In the genomic region with DNA sequence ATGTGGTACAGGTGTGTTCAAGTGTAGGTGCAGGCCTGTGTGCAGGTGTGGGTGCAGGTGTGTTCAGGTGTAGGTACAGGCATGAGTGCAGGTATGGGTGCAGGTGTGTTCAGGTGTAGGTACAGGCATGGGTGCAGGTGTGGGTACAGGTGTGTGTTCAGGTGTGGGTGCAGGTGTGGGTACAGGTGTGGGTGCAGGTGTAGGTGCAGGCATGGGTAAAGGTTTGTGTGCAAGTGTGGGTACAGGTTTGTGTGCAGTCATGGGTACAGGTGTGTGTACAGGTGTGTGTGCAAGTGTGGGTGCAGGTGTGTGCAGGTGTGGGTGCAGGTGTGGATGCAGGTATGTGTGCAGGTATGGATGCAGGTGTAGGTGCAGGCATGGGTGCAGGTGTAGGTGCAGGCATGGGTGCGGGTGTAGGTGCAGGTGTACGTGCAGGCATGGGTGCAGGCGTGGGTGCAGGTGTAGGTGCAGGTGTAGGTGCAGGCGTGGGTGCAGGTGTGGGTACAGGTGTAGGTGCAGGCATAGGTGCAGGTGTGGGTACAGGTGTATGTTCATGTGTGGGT, we compare ENCODE assay signal across 20 cellular contexts.
A peak's percentile ranks its signal among the peaks of the same experiment; 100 is the strongest.
DNase-seq lines count a peak whose midpoint lies in the region; ATAC-seq and TF ChIP-seq lines count a peak whose summit lies in the region.
"Had no signal": no experiment of that assay in that cellular context is flagged by ENCODE, and none has a peak within 500 bp of the region (broad histone marks: within the 10 kb centered on the region; RNA-seq: fewer than 3 reads in every experiment).

No MANE protein-coding gene starts in this region.

- DNase-seq in EH (ENCODE audit: low read depth): peak; percentile 13
- DNase-seq in T-helper 17 cell: no peak
- no peak for DNase-seq in glutamatergic neuron
- DNase-seq in stimulated activated naive B cell treated with anti-CD40 and anti-IgM and Interleukin-4, amounts not matched to agents 10 μg/mL and 1 μg/mL and 100 μg/mL, for 72 hours: no peak
- no peak for DNase-seq in effector CD4-positive, alpha-beta T cell
- no peak for DNase-seq in kidney glomerular epithelial cell (lab: John Stamatoyannopoulos, UW)
- DNase-seq in GM13976 (ENCODE audit: low spot score): no peak
- DNase-seq: ACHN; CD8-positive, alpha-beta T cell; DMS53; H7; KBM-7; NCI-H1694 treated with DMSO at 0.1 percent for 48 hours; NCI-H2107; NCI-H2227 treated with DMSO at 0.1 percent for 48 hours; NCI-H524 treated with DMSO at 0.1 percent for 48 hours; RPMI8226; SHP77 treated with DMSO at 0.1 percent for 48 hours; T-cell had no signal

- H3K4me3 Mint-ChIP-seq in T-helper 17 cell (no peak overlapping the region), glutamatergic neuron (ENCODE audit: unreplicated experiment) (no peak overlapping the region)
- H3K4me3 Mint-ChIP-seq in stimulated activated naive B cell treated with anti-CD40 and anti-IgM and Interleukin-4, amounts not matched to agents 10 μg/mL and 1 μg/mL and 100 μg/mL, for 72 hours: no peak overlapping the region
- H3K4me3 Mint-ChIP-seq: CD8-positive, alpha-beta T cell; T-cell had no signal

- no peak for TF ChIP-seq CTCF in glutamatergic neuron (IDR thresholded peaks at IDR 0.05; ENCODE audit: partially characterized antibody, unreplicated experiment)
- TF ChIP-seq CTCF in GM13976 (IDR thresholded peaks at IDR 0.05; ENCODE audit: borderline replicate concordance, control extremely low read depth, extremely low read depth, insufficient read depth, missing control alignments): no peak

- in situ Hi-C loops in GM13976 (cut with MboI; ENCODE audit: low sequenced_read_pairs, unreplicated experiment): no loop called here

- H3K9me3 ChIP-seq in T-helper 17 cell (ENCODE audit: control insufficient read depth, low read length, poor library complexity, severe bottlenecking): no peaks in the 10 kb centered on the region

- H3K4me1 Mint-ChIP-seq in T-helper 17 cell (no peaks in the 10 kb centered on the region), glutamatergic neuron (ENCODE audit: low read depth, unreplicated experiment) (peaks cover 41% of the 10 kb centered on the region)
- no peaks in the 10 kb centered on the region for H3K4me1 Mint-ChIP-seq in stimulated activated naive B cell treated with anti-CD40 and anti-IgM and Interleukin-4, amounts not matched to agents 10 μg/mL and 1 μg/mL and 100 μg/mL, for 72 hours
- H3K4me1 Mint-ChIP-seq: T-cell had no signal

- H3K27ac Mint-ChIP-seq in T-helper 17 cell: peak overlapping the region; percentile 63
- H3K27ac Mint-ChIP-seq in glutamatergic neuron (ENCODE audit: unreplicated experiment): peak overlapping the region; percentile 70
- peak overlapping the region; percentile 22 for H3K27ac Mint-ChIP-seq in stimulated activated naive B cell treated with anti-CD40 and anti-IgM and Interleukin-4, amounts not matched to agents 10 μg/mL and 1 μg/mL and 100 μg/mL, for 72 hours
- H3K27ac Mint-ChIP-seq: CD8-positive, alpha-beta T cell had no signal

- no peaks in the 10 kb centered on the region for H3K36me3 Mint-ChIP-seq in T-helper 17 cell (ENCODE audit: low read depth)
- H3K36me3 Mint-ChIP-seq in glutamatergic neuron (ENCODE audit: unreplicated experiment): no peaks in the 10 kb centered on the region
- H3K36me3 Mint-ChIP-seq in stimulated activated naive B cell treated with anti-CD40 and anti-IgM and Interleukin-4, amounts not matched to agents 10 μg/mL and 1 μg/mL and 100 μg/mL, for 72 hours: no peaks in the 10 kb centered on the region
- H3K36me3 Mint-ChIP-seq: CD8-positive, alpha-beta T cell; T-cell had no signal

- H3K9me3 Mint-ChIP-seq in glutamatergic neuron (ENCODE audit: unreplicated experiment): peaks cover 21% of the 10 kb centered on the region
- peaks cover 0 to 12% of the 10 kb centered on the region in 2 donors for H3K9me3 Mint-ChIP-seq in stimulated activated naive B cell treated with anti-CD40 and anti-IgM and Interleukin-4, amounts not matched to agents 10 μg/mL and 1 μg/mL and 100 μg/mL, for 72 hours
- H3K9me3 Mint-ChIP-seq: CD8-positive, alpha-beta T cell; T-cell had no signal

- no peak for ATAC-seq in T-helper 17 cell
- ATAC-seq in stimulated activated naive B cell treated with anti-CD40 and anti-IgM and Interleukin-4, amounts not matched to agents 10 μg/mL and 1 μg/mL and 100 μg/mL, for 72 hours (replicated peaks): no peak
- no peak for ATAC-seq in GM18861 (IDR thresholded peaks at IDR 0.05; ENCODE audit: unreplicated experiment)
- ATAC-seq: CD8-positive, alpha-beta T cell; T-cell had no signal

- H3K27me3 Mint-ChIP-seq in T-helper 17 cell: peaks cover 26% of the 10 kb centered on the region
- H3K27me3 Mint-ChIP-seq in glutamatergic neuron (ENCODE audit: unreplicated experiment): peaks cover 20% of the 10 kb centered on the region
- peaks cover 5 to 9% of the 10 kb centered on the region in 2 donors for H3K27me3 Mint-ChIP-seq in stimulated activated naive B cell treated with anti-CD40 and anti-IgM and Interleukin-4, amounts not matched to agents 10 μg/mL and 1 μg/mL and 100 μg/mL, for 72 hours
